ENCODE assay signal across 1 cellular context in the genomic region with DNA sequence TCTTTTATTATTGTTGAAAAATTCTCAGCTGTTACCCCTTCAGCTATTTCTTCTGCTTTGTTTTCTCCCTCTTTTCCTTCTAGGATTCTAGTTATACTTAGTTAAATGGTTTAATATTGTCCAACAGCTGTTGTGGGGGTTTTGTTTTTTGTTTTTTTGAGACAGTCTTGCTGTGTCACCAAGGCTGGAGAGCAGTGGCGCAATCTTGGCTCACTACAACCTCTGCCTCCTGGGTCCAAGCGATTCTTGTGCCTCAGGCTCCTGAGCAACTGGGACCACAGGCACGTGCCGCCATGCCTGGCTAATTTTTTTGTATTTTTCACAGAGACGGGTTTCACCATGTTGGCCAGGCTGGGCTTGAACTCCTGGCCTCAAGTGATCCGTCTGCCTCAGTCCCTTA.
TF ChIP-seq lines count a peak whose summit lies in the region.

No MANE protein-coding gene starts in this region.

TF ChIP-seq in GM23338, 12 proteins besides CTCF, POLR2A, EP300 and RAD21 (continued from another document):
- TF ChIP-seq, protein P1, sequence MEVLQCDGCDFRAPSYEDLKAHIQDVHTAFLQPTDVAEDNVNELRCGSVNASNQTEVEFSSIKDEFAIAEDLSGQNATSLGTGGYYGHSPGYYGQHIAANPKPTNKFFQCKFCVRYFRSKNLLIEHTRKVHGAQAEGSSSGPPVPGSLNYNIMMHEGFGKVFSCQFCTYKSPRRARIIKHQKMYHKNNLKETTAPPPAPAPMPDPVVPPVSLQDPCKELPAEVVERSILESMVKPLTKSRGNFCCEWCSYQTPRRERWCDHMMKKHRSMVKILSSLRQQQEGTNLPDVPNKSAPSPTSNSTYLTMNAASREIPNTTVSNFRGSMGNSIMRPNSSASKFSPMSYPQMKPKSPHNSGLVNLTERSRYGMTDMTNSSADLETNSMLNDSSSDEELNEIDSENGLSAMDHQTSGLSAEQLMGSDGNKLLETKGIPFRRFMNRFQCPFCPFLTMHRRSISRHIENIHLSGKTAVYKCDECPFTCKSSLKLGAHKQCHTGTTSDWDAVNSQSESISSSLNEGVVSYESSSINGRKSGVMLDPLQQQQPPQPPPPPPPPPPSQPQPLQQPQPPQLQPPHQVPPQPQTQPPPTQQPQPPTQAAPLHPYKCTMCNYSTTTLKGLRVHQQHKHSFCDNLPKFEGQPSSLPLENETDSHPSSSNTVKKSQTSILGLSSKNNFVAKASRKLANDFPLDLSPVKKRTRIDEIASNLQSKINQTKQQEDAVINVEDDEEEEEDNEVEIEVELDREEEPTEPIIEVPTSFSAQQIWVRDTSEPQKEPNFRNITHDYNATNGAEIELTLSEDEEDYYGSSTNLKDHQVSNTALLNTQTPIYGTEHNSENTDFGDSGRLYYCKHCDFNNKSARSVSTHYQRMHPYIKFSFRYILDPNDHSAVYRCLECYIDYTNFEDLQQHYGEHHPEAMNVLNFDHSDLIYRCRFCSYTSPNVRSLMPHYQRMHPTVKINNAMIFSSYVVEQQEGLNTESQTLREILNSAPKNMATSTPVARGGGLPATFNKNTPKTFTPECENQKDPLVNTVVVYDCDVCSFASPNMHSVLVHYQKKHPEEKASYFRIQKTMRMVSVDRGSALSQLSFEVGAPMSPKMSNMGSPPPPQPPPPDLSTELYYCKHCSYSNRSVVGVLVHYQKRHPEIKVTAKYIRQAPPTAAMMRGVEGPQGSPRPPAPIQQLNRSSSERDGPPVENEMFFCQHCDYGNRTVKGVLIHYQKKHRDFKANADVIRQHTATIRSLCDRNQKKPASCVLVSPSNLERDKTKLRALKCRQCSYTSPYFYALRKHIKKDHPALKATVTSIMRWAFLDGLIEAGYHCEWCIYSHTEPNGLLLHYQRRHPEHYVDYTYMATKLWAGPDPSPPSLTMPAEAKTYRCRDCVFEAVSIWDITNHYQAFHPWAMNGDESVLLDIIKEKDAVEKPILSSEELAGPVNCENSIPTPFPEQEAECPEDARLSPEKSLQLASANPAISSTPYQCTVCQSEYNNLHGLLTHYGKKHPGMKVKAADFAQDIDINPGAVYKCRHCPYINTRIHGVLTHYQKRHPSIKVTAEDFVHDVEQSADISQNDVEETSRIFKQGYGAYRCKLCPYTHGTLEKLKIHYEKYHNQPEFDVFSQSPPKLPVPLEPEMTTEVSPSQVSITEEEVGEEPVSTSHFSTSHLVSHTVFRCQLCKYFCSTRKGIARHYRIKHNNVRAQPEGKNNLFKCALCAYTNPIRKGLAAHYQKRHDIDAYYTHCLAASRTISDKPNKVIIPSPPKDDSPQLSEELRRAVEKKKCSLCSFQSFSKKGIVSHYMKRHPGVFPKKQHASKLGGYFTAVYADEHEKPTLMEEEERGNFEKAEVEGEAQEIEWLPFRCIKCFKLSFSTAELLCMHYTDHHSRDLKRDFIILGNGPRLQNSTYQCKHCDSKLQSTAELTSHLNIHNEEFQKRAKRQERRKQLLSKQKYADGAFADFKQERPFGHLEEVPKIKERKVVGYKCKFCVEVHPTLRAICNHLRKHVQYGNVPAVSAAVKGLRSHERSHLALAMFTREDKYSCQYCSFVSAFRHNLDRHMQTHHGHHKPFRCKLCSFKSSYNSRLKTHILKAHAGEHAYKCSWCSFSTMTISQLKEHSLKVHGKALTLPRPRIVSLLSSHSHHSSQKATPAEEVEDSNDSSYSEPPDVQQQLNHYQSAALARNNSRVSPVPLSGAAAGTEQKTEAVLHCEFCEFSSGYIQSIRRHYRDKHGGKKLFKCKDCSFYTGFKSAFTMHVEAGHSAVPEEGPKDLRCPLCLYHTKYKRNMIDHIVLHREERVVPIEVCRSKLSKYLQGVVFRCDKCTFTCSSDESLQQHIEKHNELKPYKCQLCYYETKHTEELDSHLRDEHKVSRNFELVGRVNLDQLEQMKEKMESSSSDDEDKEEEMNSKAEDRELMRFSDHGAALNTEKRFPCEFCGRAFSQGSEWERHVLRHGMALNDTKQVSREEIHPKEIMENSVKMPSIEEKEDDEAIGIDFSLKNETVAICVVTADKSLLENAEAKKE (CRISPR knock-in tag; IDR thresholded peaks at IDR 0.05): no peak
- no peak for TF ChIP-seq JUNB (IDR thresholded peaks at IDR 0.05; ENCODE audit: unreplicated experiment)
- no peak for TF ChIP-seq CREB1 (CRISPR knock-in tag; IDR thresholded peaks at IDR 0.05; ENCODE audit: low read depth)
- TF ChIP-seq EZH2phosphoT487 (IDR thresholded peaks at IDR 0.05; ENCODE audit: unreplicated experiment): no peak
- TF ChIP-seq ZNF331 (CRISPR knock-in tag; IDR thresholded peaks at IDR 0.05; ENCODE audit: low read depth): no peak
- TF ChIP-seq POLR2AphosphoS5 (IDR thresholded peaks at IDR 0.05; ENCODE audit: low read depth): no peak
- TF ChIP-seq, protein P2, sequence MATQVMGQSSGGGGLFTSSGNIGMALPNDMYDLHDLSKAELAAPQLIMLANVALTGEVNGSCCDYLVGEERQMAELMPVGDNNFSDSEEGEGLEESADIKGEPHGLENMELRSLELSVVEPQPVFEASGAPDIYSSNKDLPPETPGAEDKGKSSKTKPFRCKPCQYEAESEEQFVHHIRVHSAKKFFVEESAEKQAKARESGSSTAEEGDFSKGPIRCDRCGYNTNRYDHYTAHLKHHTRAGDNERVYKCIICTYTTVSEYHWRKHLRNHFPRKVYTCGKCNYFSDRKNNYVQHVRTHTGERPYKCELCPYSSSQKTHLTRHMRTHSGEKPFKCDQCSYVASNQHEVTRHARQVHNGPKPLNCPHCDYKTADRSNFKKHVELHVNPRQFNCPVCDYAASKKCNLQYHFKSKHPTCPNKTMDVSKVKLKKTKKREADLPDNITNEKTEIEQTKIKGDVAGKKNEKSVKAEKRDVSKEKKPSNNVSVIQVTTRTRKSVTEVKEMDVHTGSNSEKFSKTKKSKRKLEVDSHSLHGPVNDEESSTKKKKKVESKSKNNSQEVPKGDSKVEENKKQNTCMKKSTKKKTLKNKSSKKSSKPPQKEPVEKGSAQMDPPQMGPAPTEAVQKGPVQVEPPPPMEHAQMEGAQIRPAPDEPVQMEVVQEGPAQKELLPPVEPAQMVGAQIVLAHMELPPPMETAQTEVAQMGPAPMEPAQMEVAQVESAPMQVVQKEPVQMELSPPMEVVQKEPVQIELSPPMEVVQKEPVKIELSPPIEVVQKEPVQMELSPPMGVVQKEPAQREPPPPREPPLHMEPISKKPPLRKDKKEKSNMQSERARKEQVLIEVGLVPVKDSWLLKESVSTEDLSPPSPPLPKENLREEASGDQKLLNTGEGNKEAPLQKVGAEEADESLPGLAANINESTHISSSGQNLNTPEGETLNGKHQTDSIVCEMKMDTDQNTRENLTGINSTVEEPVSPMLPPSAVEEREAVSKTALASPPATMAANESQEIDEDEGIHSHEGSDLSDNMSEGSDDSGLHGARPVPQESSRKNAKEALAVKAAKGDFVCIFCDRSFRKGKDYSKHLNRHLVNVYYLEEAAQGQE (IDR thresholded peaks at IDR 0.05; ENCODE audit: unreplicated experiment): no peak
